In genomic region chr6:27209659-27210269, GRCh38 we compare ENCODE assay signal across 2 cellular contexts.
A peak's percentile ranks its signal among the peaks of the same experiment; 100 is the strongest.
TF ChIP-seq lines count a peak whose summit lies in the region.

No MANE protein-coding gene starts in this region.

TF ChIP-seq in IMR-90, 13 proteins besides CTCF, POLR2A, EP300 and RAD21:
- TF ChIP-seq CEBPB (IDR thresholded peaks at IDR 0.05; ENCODE audit: low read depth, low read length) (no peak), RCOR1 (IDR thresholded peaks at IDR 0.05; ENCODE audit: insufficient replicate concordance, low read length) (no peak), MAFK (IDR thresholded peaks at IDR 0.05; ENCODE audit: low read depth, low read length) (no peak), NFE2L2 (IDR thresholded peaks at IDR 0.05; ENCODE audit: low read depth, low read length) (no peak), SMC3 (IDR thresholded peaks at IDR 0.05; ENCODE audit: low read depth, low read length) (no peak), RFX5 (IDR thresholded peaks at IDR 0.05; ENCODE audit: low read depth, low read length) (no peak), FOS (IDR thresholded peaks at IDR 0.05; ENCODE audit: low read depth, low read length) (no peak), MXI1 (IDR thresholded peaks at IDR 0.05; ENCODE audit: borderline replicate concordance, low read depth, low read length) (no peak), MAZ (IDR thresholded peaks at IDR 0.05; ENCODE audit: borderline replicate concordance, low read depth, low read length) (no peak)

TF ChIP-seq in K562, 482 proteins besides CTCF, POLR2A, EP300 and RAD21 (continues in another document):
- TF ChIP-seq ZNF79 (CRISPR knock-in tag; IDR thresholded peaks at IDR 0.05; ENCODE audit: low read depth) (no peak), HEY1 (CRISPR knock-in tag; IDR thresholded peaks at IDR 0.05; ENCODE audit: borderline replicate concordance) (no peak), THRA (IDR thresholded peaks at IDR 0.05) (no peak), TRIM28 (IDR thresholded peaks at IDR 0.05) (no peak), ZNF696 (CRISPR knock-in tag; conservative IDR thresholded peaks at IDR 0.05) (no peak), CXXC5 (CRISPR knock-in tag; IDR thresholded peaks at IDR 0.05) (peak; percentile 34), NKRF (IDR thresholded peaks at IDR 0.05; ENCODE audit: borderline replicate concordance) (no peak), POLR3A (IDR thresholded peaks at IDR 0.05; ENCODE audit: borderline replicate concordance, extremely low read depth, insufficient read depth, insufficient read length) (peak; percentile 84), ZNF165 (CRISPR knock-in tag; IDR thresholded peaks at IDR 0.05; ENCODE audit: borderline replicate concordance) (no peak), MLLT1 (IDR thresholded peaks at IDR 0.05) (no peak), BHLHE40 (IDR thresholded peaks at IDR 0.05; ENCODE audit: low read length) (no peak), ZNF277 (CRISPR knock-in tag; IDR thresholded peaks at IDR 0.05; ENCODE audit: borderline replicate concordance) (no peak), KDM1A (IDR thresholded peaks at IDR 0.05) (0 out of 4 replicates have a peak, but pooled peaks of 1 of the 2 experiments have one; percentile 28), CBX3 (IDR thresholded peaks at IDR 0.05; ENCODE audit: borderline replicate concordance in 1 of 2, low read length in 2 of 2) (peak in 1 of 2 experiments; percentile 61; a peak in 1 of 3 replicates), ZNF766 (CRISPR knock-in tag; conservative IDR thresholded peaks at IDR 0.05) (no peak), SPI1 (IDR thresholded peaks at IDR 0.05; ENCODE audit: borderline replicate concordance, low read depth, low read length) (no peak), DIDO1 (tag; IDR thresholded peaks at IDR 0.05; ENCODE audit: low read depth) (no peak), NFIC (IDR thresholded peaks at IDR 0.05) (peak; percentile 33; the same call in 1 of the 2 replicates), CHAMP1 (IDR thresholded peaks at IDR 0.05) (peak; percentile 62; the same call in 1 of the 2 replicates), MEF2A (IDR thresholded peaks at IDR 0.05; ENCODE audit: control insufficient read depth, low read depth, low read length) (peak; percentile 82; the same call in 1 of the 2 replicates), NR2C2 (CRISPR knock-in tag; IDR thresholded peaks at IDR 0.05) (no peak), NR2C2 (tag; IDR thresholded peaks at IDR 0.05) (no peak), PHF8 (IDR thresholded peaks at IDR 0.05; ENCODE audit: borderline replicate concordance, low read length) (no peak), TBP (optimal IDR thresholded peaks at IDR 0.05; ENCODE audit: low read depth, low read length) (peak; percentile 99), ARID2 (IDR thresholded peaks at IDR 0.05) (no peak), RNF2 (IDR thresholded peaks at IDR 0.05) (no peak), CC2D1A (IDR thresholded peaks at IDR 0.05) (no peak), NR1H2 (CRISPR knock-in tag; IDR thresholded peaks at IDR 0.05) (no peak), ZNF347 (CRISPR knock-in tag; IDR thresholded peaks at IDR 0.05; ENCODE audit: low read depth) (no peak), MEF2D (tag; conservative IDR thresholded peaks at IDR 0.05; ENCODE audit: low read depth) (peak; percentile 82), NFATC3 (IDR thresholded peaks at IDR 0.05) (no peak), TEAD4 (IDR thresholded peaks at IDR 0.05; ENCODE audit: low read length) (peak; percentile 62), TEAD4 (CRISPR knock-in tag; IDR thresholded peaks at IDR 0.05; ENCODE audit: borderline replicate concordance) (no peak), ATF7 (IDR thresholded peaks at IDR 0.05) (peak; percentile 39; the same call in 1 of the 2 replicates), CREM (IDR thresholded peaks at IDR 0.05; ENCODE audit: low read depth) (peak; percentile 70), CREB1 (IDR thresholded peaks at IDR 0.05) (0 out of 2 replicates have a peak, but pooled peaks have one; percentile 37), CREB1 (CRISPR knock-in tag; IDR thresholded peaks at IDR 0.05) (no peak), ZNF512 (tag; IDR thresholded peaks at IDR 0.05) (no peak), E2F6 (IDR thresholded peaks at IDR 0.05; ENCODE audit: borderline replicate concordance in 1 of 2, extremely low read depth in 1 of 2, insufficient read depth in 1 of 2, insufficient read length in 1 of 2, low read depth in 1 of 2, low read length in 1 of 2, poor library complexity in 1 of 2, severe bottlenecking in 1 of 2) (no peak), TCFL5 (CRISPR knock-in tag; conservative IDR thresholded peaks at IDR 0.05) (no peak), ZNF830 (CRISPR knock-in tag; IDR thresholded peaks at IDR 0.05) (no peak), JUNB (CRISPR knock-in tag; conservative IDR thresholded peaks at IDR 0.05) (no peak), USF1 (CRISPR knock-in tag; IDR thresholded peaks at IDR 0.05) (no peak), SIN3B (IDR thresholded peaks at IDR 0.05; ENCODE audit: low read depth) (no peak), ZNF282 (CRISPR knock-in tag; IDR thresholded peaks at IDR 0.05) (no peak), ZBTB8A (IDR thresholded peaks at IDR 0.05; ENCODE audit: partially characterized antibody) (no peak), ATF4 (CRISPR knock-in tag; IDR thresholded peaks at IDR 0.05) (no peak), MXI1 (IDR thresholded peaks at IDR 0.05; ENCODE audit: low read depth, low read length) (no peak), ZNF586 (CRISPR knock-in tag; conservative IDR thresholded peaks at IDR 0.05) (no peak), ZNF77 (CRISPR knock-in tag; IDR thresholded peaks at IDR 0.05) (no peak), BRF1 (IDR thresholded peaks at IDR 0.05; ENCODE audit: borderline replicate concordance, extremely low read depth, insufficient read length) (peak; percentile 10), E2F4 (CRISPR knock-in tag; IDR thresholded peaks at IDR 0.05; ENCODE audit: low read depth) (no peak), ZFP30 (CRISPR knock-in tag; IDR thresholded peaks at IDR 0.05; ENCODE audit: borderline replicate concordance) (no peak), KAT8 (IDR thresholded peaks at IDR 0.05; ENCODE audit: low read depth) (no peak)
